In the genomic region with DNA sequence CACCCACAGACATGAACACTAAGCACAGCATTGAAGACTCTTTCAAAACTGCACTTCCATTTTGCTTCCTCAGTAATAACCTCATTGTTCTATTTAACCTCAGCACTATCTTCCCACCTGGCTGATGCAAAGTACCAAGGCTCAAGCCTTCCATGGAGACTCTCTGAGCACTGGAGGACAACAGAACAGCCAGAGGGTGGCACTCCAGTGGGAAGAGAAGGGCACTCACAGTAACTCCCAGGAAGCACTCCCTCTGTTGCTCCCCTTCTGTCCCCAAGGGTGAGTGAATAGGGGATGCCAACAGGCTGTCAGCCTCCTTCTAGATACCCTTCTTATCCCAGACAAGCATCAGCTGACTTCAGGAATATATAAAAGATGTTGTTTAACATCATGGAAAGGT, we compare ENCODE assay signal across 15 cellular contexts. TPM values are rescaled to one million over a fixed set of nuclear protein-coding genes. Genes with fewer than 3 reads are reported as not detected.
A peak's percentile ranks its signal among the peaks of the same experiment; 100 is the strongest.
DNase-seq lines count a peak whose midpoint lies in the region; ATAC-seq and TF ChIP-seq lines count a peak whose summit lies in the region.
"Had no signal": no experiment of that assay in that cellular context is flagged by ENCODE, and none has a peak within 500 bp of the region (broad histone marks: within the 10 kb centered on the region; RNA-seq: fewer than 3 reads in every experiment).

No MANE protein-coding gene starts in this region.

- H4K91ac ChIP-seq in mesenchymal stem cell (ENCODE audit: low read length) = no peak overlapping the region

- peak overlapping the region; percentile 76 for H3K4me3 ChIP-seq in Loucy (ENCODE audit: low read length, poor library complexity, severe bottlenecking)
- H3K4me3 ChIP-seq in mesenchymal stem cell (ENCODE audit: insufficient read depth in 1 of 2, low read depth in 1 of 2, low read length in 2 of 2) = no peak overlapping the region
- H3K4me3 ChIP-seq in skeletal muscle tissue (ENCODE audit: low read length in 3 of 3) = no peak overlapping the region
- H3K4me3 ChIP-seq: K562 had no signal

- no peaks in the 10 kb centered on the region for H3K9me3 ChIP-seq in CD4-positive, alpha-beta T cell (ENCODE audit: control insufficient read depth, low read length)
- H3K9me3 ChIP-seq in Loucy (ENCODE audit: insufficient read depth, low read depth, low read length) (no peaks in the 10 kb centered on the region), mesenchymal stem cell (ENCODE audit: control insufficient read depth, low read length) (no peaks in the 10 kb centered on the region), skeletal muscle tissue (ENCODE audit: control insufficient read depth in 3 of 3, low read length in 3 of 3) (no peaks in the 10 kb centered on the region)

- CTCF ChIA-PET in CD4-positive, alpha-beta T cell (lab: Charles Lee) = no interaction called here

- H2AFZ ChIP-seq in Loucy (ENCODE audit: low read length) (no peak overlapping the region), mesenchymal stem cell (ENCODE audit: low read depth, low read length) (no peak overlapping the region)

- H3K79me2 ChIP-seq in Loucy (ENCODE audit: insufficient read depth, low read length) = peaks cover 39% of the 10 kb centered on the region

- no peak overlapping the region for H2BK15ac ChIP-seq in mesenchymal stem cell (ENCODE audit: low read depth, poor library complexity, severe bottlenecking)

- peak overlapping the region; percentile 3 for H3K9ac ChIP-seq in Loucy (ENCODE audit: low read depth, low read length, poor library complexity, severe bottlenecking)
- no peak overlapping the region for H3K9ac ChIP-seq in mesenchymal stem cell (ENCODE audit: low read length)
- H3K9ac ChIP-seq in skeletal muscle tissue (ENCODE audit: low read depth in 1 of 3, low read length in 3 of 3) = no peak overlapping the region

- no peaks in the 10 kb centered on the region for H3F3A ChIP-seq in Loucy (ENCODE audit: low read depth)

- peak overlapping the region; percentile 50 for H3K4me3 Mint-ChIP-seq in CD4-positive, alpha-beta T cell

- H3K4me1 ChIP-seq in Loucy (ENCODE audit: insufficient read depth, low read length, poor library complexity, severe bottlenecking) (peaks cover 18% of the 10 kb centered on the region), mesenchymal stem cell (ENCODE audit: control insufficient read depth, insufficient read depth, low read depth, low read length) (peaks cover 9% of the 10 kb centered on the region), skeletal muscle tissue (ENCODE audit: control insufficient read depth in 3 of 3, insufficient read depth in 3 of 3, low read length in 3 of 3) (peaks cover 14 to 34% (median 25%) of the 10 kb centered on the region in 3 donors)

- H3K27me3 Mint-ChIP-seq in CD4-positive, alpha-beta T cell = peaks cover 18% of the 10 kb centered on the region

- POLR2A ChIA-PET in CD4-positive, alpha-beta T cell (lab: Charles Lee) = no interaction called here

- TF ChIP-seq CTCF in CD4-positive, alpha-beta T cell (IDR thresholded peaks at IDR 0.05) = no peak
- no peak for TF ChIP-seq CTCF in Loucy (conservative IDR thresholded peaks at IDR 0.05; ENCODE audit: low read length)

- no peak overlapping the region for H3K14ac ChIP-seq in mesenchymal stem cell (ENCODE audit: low read length in 2 of 2)

- H3K79me1 ChIP-seq in mesenchymal stem cell (replicated peaks; ENCODE audit: low read length, poor library complexity, severe bottlenecking) = peaks cover 25% of the 10 kb centered on the region

- H3K9me2 ChIP-seq in Loucy (replicated peaks; ENCODE audit: low read depth, low read length) = no peaks in the 10 kb centered on the region

- H3K4me1 Mint-ChIP-seq in CD4-positive, alpha-beta T cell (ENCODE audit: low read depth) = peaks cover 18% of the 10 kb centered on the region

- H4K8ac ChIP-seq in mesenchymal stem cell (ENCODE audit: low read length) = no peak overlapping the region

- H3K36me3 ChIP-seq in Loucy (ENCODE audit: insufficient read depth, low read length) (no peaks in the 10 kb centered on the region), mesenchymal stem cell (ENCODE audit: control insufficient read depth in 1 of 2, insufficient read depth in 2 of 2, low read depth in 1 of 2, low read length in 2 of 2) (peaks cover 2 to 9% of the 10 kb centered on the region in 2 experiments), skeletal muscle tissue (ENCODE audit: control insufficient read depth in 3 of 3, insufficient read depth in 3 of 3, low read length in 3 of 3) (peaks cover 0 to 6% (median 5%) of the 10 kb centered on the region in 3 donors)

- H3K9me3 Mint-ChIP-seq in CD4-positive, alpha-beta T cell = no peaks in the 10 kb centered on the region
- H3K9me3 Mint-ChIP-seq: CD4-positive, alpha-beta memory T cell had no signal

- peak overlapping the region; percentile 51 for H2BK120ac ChIP-seq in mesenchymal stem cell (ENCODE audit: low read depth, low read length)

- H3K4ac ChIP-seq in mesenchymal stem cell (ENCODE audit: low read depth in 1 of 2, low read length in 2 of 2) = no peak overlapping the region

- H3K27me3 ChIP-seq in CD4-positive, alpha-beta T cell (ENCODE audit: control insufficient read depth, insufficient read depth, low read length) = no peaks in the 10 kb centered on the region
- H3K27me3 ChIP-seq in Loucy (ENCODE audit: insufficient read depth, low read length, poor library complexity, severe bottlenecking) (no peaks in the 10 kb centered on the region), mesenchymal stem cell (ENCODE audit: control insufficient read depth in 1 of 2, insufficient read depth in 1 of 2, low read length in 2 of 2) (no peaks in the 10 kb centered on the region), skeletal muscle tissue (ENCODE audit: control insufficient read depth in 3 of 3, insufficient read depth in 3 of 3, low read length in 3 of 3) (no peaks in the 10 kb centered on the region)

- H3K4me2 ChIP-seq in Loucy (ENCODE audit: low read depth, low read length, poor library complexity, severe bottlenecking) (peak overlapping the region; percentile 74), mesenchymal stem cell (ENCODE audit: low read length, poor library complexity, severe bottlenecking) (no peak overlapping the region)

- intact Hi-C loops in CD4-positive, alpha-beta T cell (cut with DNase I, micrococcal nuclease) = no loop called here

- H2BK12ac ChIP-seq in mesenchymal stem cell (ENCODE audit: low read length in 2 of 2) = peak overlapping the region in 1 of 2 experiments; percentile 8

- H3K23ac ChIP-seq in mesenchymal stem cell (ENCODE audit: low read length in 2 of 2) = no peak overlapping the region

- no peak overlapping the region for H3K27ac ChIP-seq in CD4-positive, alpha-beta T cell (ENCODE audit: low read depth, low read length)
- H3K27ac ChIP-seq in mesenchymal stem cell (ENCODE audit: low read length, poor library complexity, severe bottlenecking) (no peak overlapping the region), skeletal muscle tissue (ENCODE audit: low read depth, low read length) (peak overlapping the region; percentile 3)

- no peak overlapping the region for H3K18ac ChIP-seq in mesenchymal stem cell (ENCODE audit: low read depth in 1 of 2, low read length in 2 of 2)

- H3K36me3 Mint-ChIP-seq in CD4-positive, alpha-beta T cell (ENCODE audit: low read depth) = no peaks in the 10 kb centered on the region
- H3K36me3 Mint-ChIP-seq: CD4-positive, alpha-beta memory T cell had no signal

- peak overlapping the region; percentile 8 for H2AK5ac ChIP-seq in mesenchymal stem cell (ENCODE audit: low read length, severe bottlenecking)

- H4K20me1 ChIP-seq in Loucy (ENCODE audit: insufficient read depth, low read length, poor library complexity, severe bottlenecking) = no peaks in the 10 kb centered on the region

- no peak overlapping the region for H2BK5ac ChIP-seq in mesenchymal stem cell (ENCODE audit: low read depth, low read length, poor library complexity, severe bottlenecking)

- no peak for ATAC-seq in CD4-positive, alpha-beta T cell (ENCODE audit: poor library complexity)
- ATAC-seq: K562 had no signal

- no peak overlapping the region for H3K27ac Mint-ChIP-seq in CD4-positive, alpha-beta T cell
- H3K27ac Mint-ChIP-seq: CD4-positive, alpha-beta memory T cell had no signal

- no peak for DNase-seq in CD4-positive, alpha-beta T cell
- DNase-seq in mesenchymal stem cell (no peak), NCI-H2171 treated with DMSO at 0.1 percent for 48 hours (lab: John Stamatoyannopoulos, UW) (no peak), AG08395 (ENCODE audit: low spot score) (no peak)
- DNase-seq in activated effector memory CD4-positive, alpha-beta T cell treated with anti-CD3 and anti-CD28 coated beads, Interleukin-2, amount 50 U/mL, for 16 hours = no peak
- DNase-seq: CD4-positive, alpha-beta memory T cell; DMS79 treated with DMSO at 0.1 percent for 48 hours; GF-D8; NCI-H1048; NCI-H146; NCI-H526 treated with DMSO at 0.1 percent for 48 hours; SHP77 treated with DMSO at 0.1 percent for 48 hours had no signal

RNA-seq across cellular contexts. Expression of a gene that starts 3.5 kb away (rescaled TPM):
- 10 to 100 TPM in 1 of 2 experiments, 1 to 10 TPM in 1; 9.1 to 10.6 TPM for total RNA-seq in CD4-positive, alpha-beta T cell
- polyA plus RNA-seq in mesenchymal stem cell (2013, experiment 1 of 2) = 12.5 TPM
- 11.9 TPM for polyA plus RNA-seq in mesenchymal stem cell (2013, experiment 2 of 2)
- 16.7 TPM for total RNA-seq in skeletal muscle tissue
- total RNA-seq: K562 had no signal
- polyA plus RNA-seq: K562 had no signal
